2 cellular contexts compared by ENCODE assay signal in genomic region chr2:224722250-224722649, GRCh38.
TF ChIP-seq lines count a peak whose summit lies in the region.

No MANE protein-coding gene starts in this region.

TF ChIP-seq in GM12878, 131 proteins besides CTCF, POLR2A, EP300 and RAD21:
- no peak for TF ChIP-seq SRF (IDR thresholded peaks at IDR 0.05; ENCODE audit: low read depth in 2 of 2, low read length in 2 of 2)
- no peak for TF ChIP-seq JUNB (IDR thresholded peaks at IDR 0.05)
- no peak for TF ChIP-seq RAD51 (IDR thresholded peaks at IDR 0.05)
- no peak for TF ChIP-seq POLR2AphosphoS2 (IDR thresholded peaks at IDR 0.05; ENCODE audit: low read depth, low read length)
- no peak for TF ChIP-seq CREM (IDR thresholded peaks at IDR 0.05; ENCODE audit: low read depth)
- no peak for TF ChIP-seq ZNF274 (IDR thresholded peaks at IDR 0.05; ENCODE audit: insufficient read depth, insufficient read length)
- no peak for TF ChIP-seq KAT2A (conservative IDR thresholded peaks at IDR 0.05; ENCODE audit: control insufficient read depth, low read depth, low read length)
- TF ChIP-seq TBL1XR1 (IDR thresholded peaks at IDR 0.05; ENCODE audit: low read depth, low read length): no peak
- no peak for TF ChIP-seq TCF7 (IDR thresholded peaks at IDR 0.05; ENCODE audit: borderline replicate concordance)
- TF ChIP-seq, protein P1, sequence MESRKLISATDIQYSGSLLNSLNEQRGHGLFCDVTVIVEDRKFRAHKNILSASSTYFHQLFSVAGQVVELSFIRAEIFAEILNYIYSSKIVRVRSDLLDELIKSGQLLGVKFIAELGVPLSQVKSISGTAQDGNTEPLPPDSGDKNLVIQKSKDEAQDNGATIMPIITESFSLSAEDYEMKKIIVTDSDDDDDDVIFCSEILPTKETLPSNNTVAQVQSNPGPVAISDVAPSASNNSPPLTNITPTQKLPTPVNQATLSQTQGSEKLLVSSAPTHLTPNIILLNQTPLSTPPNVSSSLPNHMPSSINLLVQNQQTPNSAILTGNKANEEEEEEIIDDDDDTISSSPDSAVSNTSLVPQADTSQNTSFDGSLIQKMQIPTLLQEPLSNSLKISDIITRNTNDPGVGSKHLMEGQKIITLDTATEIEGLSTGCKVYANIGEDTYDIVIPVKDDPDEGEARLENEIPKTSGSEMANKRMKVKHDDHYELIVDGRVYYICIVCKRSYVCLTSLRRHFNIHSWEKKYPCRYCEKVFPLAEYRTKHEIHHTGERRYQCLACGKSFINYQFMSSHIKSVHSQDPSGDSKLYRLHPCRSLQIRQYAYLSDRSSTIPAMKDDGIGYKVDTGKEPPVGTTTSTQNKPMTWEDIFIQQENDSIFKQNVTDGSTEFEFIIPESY (IDR thresholded peaks at IDR 0.05): no peak
- TF ChIP-seq GABPA (IDR thresholded peaks at IDR 0.05; ENCODE audit: low read depth): no peak
- no peak for TF ChIP-seq ZNF592 (IDR thresholded peaks at IDR 0.05)
- TF ChIP-seq PML (IDR thresholded peaks at IDR 0.05; ENCODE audit: low read length): no peak
- TF ChIP-seq, protein P2, sequence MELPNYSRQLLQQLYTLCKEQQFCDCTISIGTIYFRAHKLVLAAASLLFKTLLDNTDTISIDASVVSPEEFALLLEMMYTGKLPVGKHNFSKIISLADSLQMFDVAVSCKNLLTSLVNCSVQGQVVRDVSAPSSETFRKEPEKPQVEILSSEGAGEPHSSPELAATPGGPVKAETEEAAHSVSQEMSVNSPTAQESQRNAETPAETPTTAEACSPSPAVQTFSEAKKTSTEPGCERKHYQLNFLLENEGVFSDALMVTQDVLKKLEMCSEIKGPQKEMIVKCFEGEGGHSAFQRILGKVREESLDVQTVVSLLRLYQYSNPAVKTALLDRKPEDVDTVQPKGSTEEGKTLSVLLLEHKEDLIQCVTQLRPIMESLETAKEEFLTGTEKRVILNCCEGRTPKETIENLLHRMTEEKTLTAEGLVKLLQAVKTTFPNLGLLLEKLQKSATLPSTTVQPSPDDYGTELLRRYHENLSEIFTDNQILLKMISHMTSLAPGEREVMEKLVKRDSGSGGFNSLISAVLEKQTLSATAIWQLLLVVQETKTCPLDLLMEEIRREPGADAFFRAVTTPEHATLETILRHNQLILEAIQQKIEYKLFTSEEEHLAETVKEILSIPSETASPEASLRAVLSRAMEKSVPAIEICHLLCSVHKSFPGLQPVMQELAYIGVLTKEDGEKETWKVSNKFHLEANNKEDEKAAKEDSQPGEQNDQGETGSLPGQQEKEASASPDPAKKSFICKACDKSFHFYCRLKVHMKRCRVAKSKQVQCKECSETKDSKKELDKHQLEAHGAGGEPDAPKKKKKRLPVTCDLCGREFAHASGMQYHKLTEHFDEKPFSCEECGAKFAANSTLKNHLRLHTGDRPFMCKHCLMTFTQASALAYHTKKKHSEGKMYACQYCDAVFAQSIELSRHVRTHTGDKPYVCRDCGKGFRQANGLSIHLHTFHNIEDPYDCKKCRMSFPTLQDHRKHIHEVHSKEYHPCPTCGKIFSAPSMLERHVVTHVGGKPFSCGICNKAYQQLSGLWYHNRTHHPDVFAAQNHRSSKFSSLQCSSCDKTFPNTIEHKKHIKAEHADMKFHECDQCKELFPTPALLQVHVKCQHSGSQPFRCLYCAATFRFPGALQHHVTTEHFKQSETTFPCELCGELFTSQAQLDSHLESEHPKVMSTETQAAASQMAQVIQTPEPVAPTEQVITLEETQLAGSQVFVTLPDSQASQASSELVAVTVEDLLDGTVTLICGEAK (IDR thresholded peaks at IDR 0.05; ENCODE audit: borderline replicate concordance): no peak
- TF ChIP-seq SMC3 (IDR thresholded peaks at IDR 0.05; ENCODE audit: borderline replicate concordance, low read length): no peak
- no peak for TF ChIP-seq POLR2AphosphoS5 (IDR thresholded peaks at IDR 0.05; ENCODE audit: low read length)
- TF ChIP-seq ZBED1 (IDR thresholded peaks at IDR 0.05; ENCODE audit: borderline replicate concordance): no peak
- no peak for TF ChIP-seq TARDBP (IDR thresholded peaks at IDR 0.05; ENCODE audit: borderline replicate concordance)
- no peak for TF ChIP-seq BCL11A (IDR thresholded peaks at IDR 0.05; ENCODE audit: low read depth, low read length)

TF ChIP-seq in GM23338, 12 proteins besides CTCF, POLR2A, EP300 and RAD21:
- TF ChIP-seq EZH2 (IDR thresholded peaks at IDR 0.05; ENCODE audit: low read depth, unreplicated experiment) (no peak), ZNF114 (CRISPR knock-in tag; IDR thresholded peaks at IDR 0.05) (no peak)
- TF ChIP-seq, protein P3, sequence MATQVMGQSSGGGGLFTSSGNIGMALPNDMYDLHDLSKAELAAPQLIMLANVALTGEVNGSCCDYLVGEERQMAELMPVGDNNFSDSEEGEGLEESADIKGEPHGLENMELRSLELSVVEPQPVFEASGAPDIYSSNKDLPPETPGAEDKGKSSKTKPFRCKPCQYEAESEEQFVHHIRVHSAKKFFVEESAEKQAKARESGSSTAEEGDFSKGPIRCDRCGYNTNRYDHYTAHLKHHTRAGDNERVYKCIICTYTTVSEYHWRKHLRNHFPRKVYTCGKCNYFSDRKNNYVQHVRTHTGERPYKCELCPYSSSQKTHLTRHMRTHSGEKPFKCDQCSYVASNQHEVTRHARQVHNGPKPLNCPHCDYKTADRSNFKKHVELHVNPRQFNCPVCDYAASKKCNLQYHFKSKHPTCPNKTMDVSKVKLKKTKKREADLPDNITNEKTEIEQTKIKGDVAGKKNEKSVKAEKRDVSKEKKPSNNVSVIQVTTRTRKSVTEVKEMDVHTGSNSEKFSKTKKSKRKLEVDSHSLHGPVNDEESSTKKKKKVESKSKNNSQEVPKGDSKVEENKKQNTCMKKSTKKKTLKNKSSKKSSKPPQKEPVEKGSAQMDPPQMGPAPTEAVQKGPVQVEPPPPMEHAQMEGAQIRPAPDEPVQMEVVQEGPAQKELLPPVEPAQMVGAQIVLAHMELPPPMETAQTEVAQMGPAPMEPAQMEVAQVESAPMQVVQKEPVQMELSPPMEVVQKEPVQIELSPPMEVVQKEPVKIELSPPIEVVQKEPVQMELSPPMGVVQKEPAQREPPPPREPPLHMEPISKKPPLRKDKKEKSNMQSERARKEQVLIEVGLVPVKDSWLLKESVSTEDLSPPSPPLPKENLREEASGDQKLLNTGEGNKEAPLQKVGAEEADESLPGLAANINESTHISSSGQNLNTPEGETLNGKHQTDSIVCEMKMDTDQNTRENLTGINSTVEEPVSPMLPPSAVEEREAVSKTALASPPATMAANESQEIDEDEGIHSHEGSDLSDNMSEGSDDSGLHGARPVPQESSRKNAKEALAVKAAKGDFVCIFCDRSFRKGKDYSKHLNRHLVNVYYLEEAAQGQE (IDR thresholded peaks at IDR 0.05; ENCODE audit: unreplicated experiment): no peak
